8 cellular contexts compared by ENCODE assay signal in the genomic region with DNA sequence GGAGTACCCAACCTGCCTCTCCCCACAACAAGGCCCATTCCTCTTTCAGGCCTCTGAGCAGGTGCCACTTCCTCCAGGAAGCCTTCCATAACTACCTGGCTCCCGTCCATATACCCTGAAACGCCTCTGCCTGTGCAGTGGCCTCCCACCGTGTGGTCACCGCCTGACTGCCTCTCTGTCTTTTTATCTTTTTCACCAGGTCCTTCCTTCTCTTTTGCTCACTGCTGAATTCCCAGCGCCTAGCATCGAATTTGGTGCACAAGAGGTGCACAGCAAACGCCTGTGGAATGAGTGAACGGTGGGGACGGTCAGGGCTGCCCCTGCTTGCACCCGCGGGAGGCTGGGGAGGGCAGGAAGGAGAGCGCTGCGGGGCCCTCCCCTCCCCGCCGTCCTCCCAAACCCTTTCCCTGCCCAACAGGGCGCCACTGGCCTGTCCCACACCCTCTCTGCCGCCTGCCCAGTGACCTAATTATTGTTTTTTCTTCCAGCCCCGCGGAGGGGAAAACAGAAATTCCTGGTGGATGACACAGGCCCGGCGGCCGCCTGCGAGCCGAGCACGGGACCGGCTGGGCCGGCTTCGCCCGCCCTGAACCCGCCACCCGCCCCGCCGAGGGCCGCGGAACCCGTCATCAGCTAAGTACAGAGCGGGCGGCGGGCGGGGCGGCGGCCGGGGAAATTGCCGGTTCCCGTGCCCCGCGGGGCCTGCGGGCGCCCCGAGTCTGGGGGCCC.
DNase-seq lines count a peak whose midpoint lies in the region; ATAC-seq and TF ChIP-seq lines count a peak whose summit lies in the region.

No MANE protein-coding gene starts in this region.

- ATAC-seq in DND-41 (ENCODE audit: insufficient read depth, low read depth) (peak; percentile 40; the same call in 2 of the 3 replicates), GM18520 (IDR thresholded peaks at IDR 0.05; ENCODE audit: unreplicated experiment) (no peak)

- H3K27ac ChIP-seq in DND-41 (ENCODE audit: low read length), result no peak overlapping the region
- no peak overlapping the region for H3K27ac ChIP-seq in MM.1S (ENCODE audit: low read length)
- H3K27ac ChIP-seq in right atrium auricular region, result peak overlapping the region; percentile 89 to 90
- no peak overlapping the region for H3K27ac ChIP-seq in Karpas-422 (ENCODE audit: low read length)

- no peaks in the 10 kb centered on the region for H3K36me3 ChIP-seq in DND-41 (ENCODE audit: insufficient read depth, low read length)
- H3K36me3 ChIP-seq in MM.1S (replicated peaks; ENCODE audit: insufficient read depth, low read length), result no peaks in the 10 kb centered on the region
- H3K36me3 ChIP-seq in right atrium auricular region, result no peaks in the 10 kb centered on the region
- no peaks in the 10 kb centered on the region for H3K36me3 ChIP-seq in Karpas-422 (ENCODE audit: insufficient read depth, low read length)

- H3K9me2 ChIP-seq in MM.1S (replicated peaks; ENCODE audit: insufficient read depth, low read length), result no peaks in the 10 kb centered on the region
- H3K9me2 ChIP-seq in Karpas-422 (replicated peaks; ENCODE audit: insufficient read depth, low read length), result no peaks in the 10 kb centered on the region

- H3K9ac ChIP-seq in DND-41 (ENCODE audit: low read depth, low read length), result no peak overlapping the region
- H3K9ac ChIP-seq in MM.1S (ENCODE audit: low read length), result no peak overlapping the region
- H3K9ac ChIP-seq in Karpas-422 (ENCODE audit: low read length), result no peak overlapping the region

- no peaks in the 10 kb centered on the region; the same call in 1 of the 2 replicates for H4K20me1 ChIP-seq in DND-41 (ENCODE audit: insufficient read depth, low read length)
- H4K20me1 ChIP-seq in MM.1S (ENCODE audit: insufficient read depth, low read length), result no peaks in the 10 kb centered on the region
- no peaks in the 10 kb centered on the region for H4K20me1 ChIP-seq in Karpas-422 (ENCODE audit: insufficient read depth, low read depth, low read length)

- H3K27me3 ChIP-seq in DND-41 (ENCODE audit: insufficient read depth, low read length, poor library complexity) (peaks cover 36% of the 10 kb centered on the region), MM.1S (replicated peaks; ENCODE audit: insufficient read depth, low read length) (peaks cover 30% of the 10 kb centered on the region), right atrium auricular region (no peaks in the 10 kb centered on the region), Karpas-422 (ENCODE audit: low read length) (no peaks in the 10 kb centered on the region; the same call in 1 of the 2 replicates)

- H2AFZ ChIP-seq in DND-41 (ENCODE audit: low read depth, low read length), result no peak overlapping the region
- peak overlapping the region; percentile 45; the same call in 1 of the 2 replicates for H2AFZ ChIP-seq in MM.1S (ENCODE audit: low read length)
- no peak overlapping the region for H2AFZ ChIP-seq in Karpas-422 (ENCODE audit: low read length)

- no peak for DNase-seq in DND-41
- no peak for DNase-seq in MM.1S
- DNase-seq in astrocyte of the hippocampus (ENCODE audit: low read depth, low spot score), result peak; percentile 98
- peak; percentile 94 for DNase-seq in right atrium auricular region (ENCODE audit: low spot score)
- DNase-seq in pons (ENCODE audit: low spot score), result peak; percentile 17
- no peak for DNase-seq in cerebellar nuclear complex (lab: John Stamatoyannopoulos, UW)
- no peak for DNase-seq in Karpas-422

- TF ChIP-seq CTCF in DND-41 (IDR thresholded peaks at IDR 0.05; ENCODE audit: borderline replicate concordance, extremely low read depth, low read length, poor library complexity, severe bottlenecking) (no peak), MM.1S (IDR thresholded peaks at IDR 0.05; ENCODE audit: low read length) (no peak), right atrium auricular region (IDR thresholded peaks at IDR 0.05) (peak in 1 of 2 donors; percentile 22)

- H3K4me2 ChIP-seq in DND-41 (ENCODE audit: insufficient read depth, low read length) (peak overlapping the region; percentile 20; the same call in 1 of the 2 replicates), MM.1S (ENCODE audit: low read depth, low read length) (peak overlapping the region; percentile 44; the same call in 1 of the 2 replicates), Karpas-422 (ENCODE audit: low read depth, low read length, poor library complexity, severe bottlenecking) (no peak overlapping the region)

- H3K9me3 ChIP-seq in DND-41 (ENCODE audit: insufficient read depth, low read length, severe bottlenecking) (no peaks in the 10 kb centered on the region), MM.1S (replicated peaks; ENCODE audit: insufficient read depth, low read length) (no peaks in the 10 kb centered on the region), right atrium auricular region (no peaks in the 10 kb centered on the region), Karpas-422 (ENCODE audit: low read length) (no peaks in the 10 kb centered on the region)

- H3K4me3 ChIP-seq in DND-41 (ENCODE audit: low read depth in 1 of 2, low read length in 2 of 2) (no peak overlapping the region), MM.1S (ENCODE audit: low read length) (0 out of 2 replicates have a peak overlapping the region, but pooled peaks have one; percentile 12), right atrium auricular region (peak overlapping the region; percentile 36 to 51), Karpas-422 (ENCODE audit: low read length) (no peak overlapping the region)

- H3F3A ChIP-seq in MM.1S (ENCODE audit: insufficient read depth, low read length), result no peaks in the 10 kb centered on the region

- H3K79me2 ChIP-seq in DND-41 (ENCODE audit: insufficient read depth, low read length), result no peaks in the 10 kb centered on the region
- H3K79me2 ChIP-seq in MM.1S (ENCODE audit: low read length), result no peaks in the 10 kb centered on the region
- H3K79me2 ChIP-seq in Karpas-422 (ENCODE audit: low read length), result no peaks in the 10 kb centered on the region

- H3K4me1 ChIP-seq in DND-41 (ENCODE audit: insufficient read depth, low read length) (peaks cover 3% of the 10 kb centered on the region; the same call in 1 of the 2 replicates), MM.1S (ENCODE audit: low read length) (no peaks in the 10 kb centered on the region), right atrium auricular region (peaks cover 0 to 34% of the 10 kb centered on the region in 2 donors), Karpas-422 (ENCODE audit: low read length) (no peaks in the 10 kb centered on the region)

Comparison
In these comparisons a context has a peak if more than half of its experiments do, and no peak if none do; other contexts are left out.
1. DNase-seq: peak in astrocyte of the hippocampus (single experiment), right atrium auricular region (single experiment) and pons (single experiment); none in DND-41 (single experiment), MM.1S (single experiment), cerebellar nuclear complex (0 of 2) and Karpas-422 (single experiment).
2. H3K27ac ChIP-seq: peak in right atrium auricular region (2 of 2); none in DND-41 (single experiment), MM.1S (single experiment) and Karpas-422 (single experiment).
3. H3K4me3 ChIP-seq: peak in MM.1S (single experiment) and right atrium auricular region (2 of 2); none in DND-41 (0 of 2) and Karpas-422 (single experiment).